1 cellular context compared by ENCODE assay signal in the genomic region with DNA sequence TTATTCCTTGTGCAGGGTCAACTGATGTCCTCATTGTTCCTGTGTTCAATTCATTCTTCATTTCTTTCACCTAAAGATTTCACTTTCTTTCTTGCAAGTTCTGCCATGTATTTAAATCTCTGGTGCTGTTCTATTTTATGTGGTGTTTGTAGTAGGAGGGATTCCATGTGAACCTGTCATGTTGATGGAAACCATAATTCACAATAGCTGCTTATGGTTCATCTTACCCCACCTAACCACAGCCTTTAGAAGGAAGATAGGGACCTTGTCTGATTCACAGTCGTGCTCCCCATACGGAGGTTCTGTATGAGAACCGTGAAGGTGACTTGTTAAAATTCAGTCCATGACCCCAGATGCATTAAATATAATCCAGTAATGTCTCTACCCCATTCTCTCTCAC.
TF ChIP-seq lines count a peak whose summit lies in the region.

No MANE protein-coding gene starts in this region.

TF ChIP-seq in IMR-90, 13 proteins besides CTCF, POLR2A, EP300 and RAD21 (continued from another document):
- TF ChIP-seq, protein P1, sequence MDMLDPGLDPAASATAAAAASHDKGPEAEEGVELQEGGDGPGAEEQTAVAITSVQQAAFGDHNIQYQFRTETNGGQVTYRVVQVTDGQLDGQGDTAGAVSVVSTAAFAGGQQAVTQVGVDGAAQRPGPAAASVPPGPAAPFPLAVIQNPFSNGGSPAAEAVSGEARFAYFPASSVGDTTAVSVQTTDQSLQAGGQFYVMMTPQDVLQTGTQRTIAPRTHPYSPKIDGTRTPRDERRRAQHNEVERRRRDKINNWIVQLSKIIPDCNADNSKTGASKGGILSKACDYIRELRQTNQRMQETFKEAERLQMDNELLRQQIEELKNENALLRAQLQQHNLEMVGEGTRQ (IDR thresholded peaks at IDR 0.05; ENCODE audit: low read depth, low read length): no peak
- no peak for TF ChIP-seq MXI1 (IDR thresholded peaks at IDR 0.05; ENCODE audit: borderline replicate concordance, low read depth, low read length)
- no peak for TF ChIP-seq MAZ (IDR thresholded peaks at IDR 0.05; ENCODE audit: borderline replicate concordance, low read depth, low read length)
